Comparison of ENCODE assay signal across 8 cellular contexts in the genomic region with DNA sequence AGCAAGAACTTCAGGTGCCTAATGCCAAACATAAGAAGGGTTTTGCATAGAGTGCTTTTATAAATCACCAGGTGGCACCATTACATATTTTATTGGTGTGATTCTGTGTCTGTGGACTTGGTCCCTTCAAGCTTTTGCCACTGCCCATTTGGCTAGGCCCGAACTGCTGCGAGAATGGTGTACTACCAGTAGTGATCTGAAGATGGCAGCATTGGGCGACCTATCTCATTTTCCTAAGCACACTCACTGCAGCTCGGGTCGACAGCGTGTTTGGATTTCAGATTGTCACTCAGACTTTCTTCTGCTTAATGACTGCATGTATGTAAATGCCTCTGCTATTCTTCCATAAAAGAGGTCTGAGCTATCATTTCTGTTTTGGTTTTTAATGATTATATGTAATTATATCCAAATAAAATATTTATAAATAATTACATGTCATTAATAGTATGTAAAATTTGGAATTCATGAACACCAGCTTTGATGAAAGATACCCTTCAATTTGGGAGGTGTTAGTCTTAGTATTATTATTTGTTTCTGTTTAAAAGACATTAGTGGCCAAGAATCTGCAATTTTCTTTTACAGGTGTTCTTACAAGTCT.
DNase-seq lines count a peak whose midpoint lies in the region; ATAC-seq and TF ChIP-seq lines count a peak whose summit lies in the region.

No MANE protein-coding gene starts in this region.

- no peaks in the 10 kb centered on the region for H3K4me1 ChIP-seq in right cardiac atrium (ENCODE audit: control insufficient read depth, insufficient read depth, low read length)
- no peaks in the 10 kb centered on the region for H3K4me1 ChIP-seq in gastrocnemius medialis

- TF ChIP-seq CTCF in gastrocnemius medialis (IDR thresholded peaks at IDR 0.05 in 4 of 5, conservative IDR thresholded peaks at IDR 0.05 in 1 of 5) = peak; percentile 40 to 74 (median 55)

- ATAC-seq in GM18505 (IDR thresholded peaks at IDR 0.05; ENCODE audit: unreplicated experiment) (peak; percentile 97), HG02938 (IDR thresholded peaks at IDR 0.05; ENCODE audit: unreplicated experiment) (peak; percentile 98), right cardiac atrium (peak; percentile 82), gastrocnemius medialis (peak; percentile 76 to 91)

- intact Hi-C loops in right cardiac atrium (cut with DNase I) = no loop called here
- intact Hi-C loops in gastrocnemius medialis (cut with DNase I; ENCODE audit: low total_unique reads) = loop anchor here (10.0 kb wide), 1 partner anchor 268 kb away; no protein-coding TSS in a partner anchor

- H3K4me3 ChIP-seq in right cardiac atrium (ENCODE audit: low read length) (no peak overlapping the region), gastrocnemius medialis (no peak overlapping the region)

- TF ChIP-seq POLR2A in GM18505 (IDR thresholded peaks at IDR 0.05; ENCODE audit: borderline replicate concordance, extremely low read depth, insufficient read depth, insufficient read length) (no peak), gastrocnemius medialis (IDR thresholded peaks at IDR 0.05) (no peak)

- no peaks in the 10 kb centered on the region for H3K27me3 ChIP-seq in right cardiac atrium (ENCODE audit: control insufficient read depth, insufficient read depth)
- H3K27me3 ChIP-seq in gastrocnemius medialis = no peaks in the 10 kb centered on the region

- H3K27ac ChIP-seq in right cardiac atrium (ENCODE audit: low read length) (no peak overlapping the region), gastrocnemius medialis (no peak overlapping the region)

- no peaks in the 10 kb centered on the region for H3K36me3 ChIP-seq in gastrocnemius medialis

- WGBS in right cardiac atrium = 1% methylated on average over 6 of the region's 6 CpGs

- H3K9me3 ChIP-seq in right cardiac atrium (ENCODE audit: control insufficient read depth, low read length) (no peaks in the 10 kb centered on the region), gastrocnemius medialis (no peaks in the 10 kb centered on the region)

- in situ Hi-C loops in gastrocnemius medialis (cut with MboI; ENCODE audit: low sequenced_read_pairs in 4 of 4) = no loop called here

- peak; percentile 14 for DNase-seq in 8988T
- DNase-seq in NCI-H146 treated with DMSO at 0.1 percent for 48 hours (lab: John Stamatoyannopoulos, UW; ENCODE audit: unreplicated experiment) = peak; percentile 82
- DNase-seq in T-helper 1 cell = peak; percentile 8 to 62 (median 17)
- peak; percentile 16 for DNase-seq in amniotic stem cell (lab: John Stamatoyannopoulos, UW)
- DNase-seq in right cardiac atrium = peak; percentile 35 to 71 (median 63)
- DNase-seq in gastrocnemius medialis = peak; percentile 25 to 44

Comparison
In these comparisons a context has a peak if more than half of its experiments do, and no peak if none do; other contexts are left out.
1. DNase-seq: peak in every context shown above with its lines; median percentile 82 in NCI-H146 treated with DMSO at 0.1 percent for 48 hours; 63 in right cardiac atrium; 34 in gastrocnemius medialis; 17 in T-helper 1 cell; 16 in amniotic stem cell; 14 in 8988T.